Comparison of ENCODE assay signal across 7 cellular contexts in the genomic region with DNA sequence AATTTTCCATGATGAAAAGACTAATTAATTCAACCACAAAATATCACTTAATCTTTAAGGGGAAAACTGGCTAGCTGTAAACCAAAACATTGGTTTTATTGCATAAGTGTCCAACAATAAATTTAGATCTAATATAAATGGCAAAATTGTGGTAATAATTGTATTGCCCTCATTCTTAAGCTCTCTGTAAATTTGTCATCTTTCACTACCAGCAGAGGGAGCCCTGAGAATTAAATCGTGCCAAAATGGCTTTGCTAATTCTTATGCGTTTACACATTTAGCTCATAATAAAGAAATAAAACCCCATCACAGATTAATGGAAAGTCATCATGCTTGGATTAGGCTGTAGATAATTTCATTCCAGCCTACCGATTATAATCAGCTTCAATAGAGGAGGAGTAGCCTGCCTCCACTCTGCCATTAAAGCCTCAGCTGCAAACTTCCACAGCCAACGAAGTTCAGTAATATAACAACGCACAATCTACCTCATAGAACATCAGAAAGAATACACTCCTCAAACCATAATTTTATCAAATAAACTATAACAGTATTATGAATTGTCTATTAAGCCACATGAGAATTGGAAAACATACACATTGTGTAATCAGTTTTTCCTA.
A peak's percentile ranks its signal among the peaks of the same experiment; 100 is the strongest.
DNase-seq lines count a peak whose midpoint lies in the region; ATAC-seq and TF ChIP-seq lines count a peak whose summit lies in the region.

No MANE protein-coding gene starts in this region.

- DNase-seq in DMS79 (lab: John Stamatoyannopoulos, UW) (peak; percentile 4), HS-5 (ENCODE audit: low read depth) (peak; percentile 31), RPMI8226 (peak; percentile 37), fibroblast of lung (ENCODE audit: low read depth in 2 of 2) (peak; percentile 17 to 68), retinal pigment epithelial cell (ENCODE audit: low read depth) (no peak), WTC11 (ENCODE audit: low spot score) (no peak)
- no peak for DNase-seq in activated effector memory CD4-positive, alpha-beta T cell treated with Interleukin-2 at 50 U/mL for 16 hours

- H3K36me3 ChIP-seq in fibroblast of lung (ENCODE audit: control insufficient read depth, insufficient read depth, low read length): no peaks in the 10 kb centered on the region

- H3K4me1 Mint-ChIP-seq in WTC11: 0 out of 2 replicates have a peak, but pooled peaks cover 2% of the 10 kb centered on the region

- no peak overlapping the region for H3K9ac ChIP-seq in fibroblast of lung (ENCODE audit: insufficient read depth, low read length)

- H3K4me1 ChIP-seq in fibroblast of lung (ENCODE audit: control insufficient read depth, extremely low read depth, insufficient read depth, low read length): no peaks in the 10 kb centered on the region

- ATAC-seq in WTC11: no peak

- TF ChIP-seq CTCF in fibroblast of lung (conservative IDR thresholded peaks at IDR 0.05 in 1 of 2, IDR thresholded peaks at IDR 0.05 in 1 of 2; ENCODE audit: low read depth in 1 of 2, low read length in 2 of 2) (peak; percentile 64 to 72), retinal pigment epithelial cell (conservative IDR thresholded peaks at IDR 0.05; ENCODE audit: low read depth, low read length) (peak; percentile 73), WTC11 (IDR thresholded peaks at IDR 0.05) (no peak; the same call in 1 of the 2 replicates)

- CTCF ChIA-PET in WTC11 (lab: Charles Lee): interaction anchor here (0.5 to 2.6 kb wide), 66 partner anchors 8 to 1455 kb away, joined by 3 to 60 read pairs (median 4); a partner anchor contains a TSS

- peaks cover 4% of the 10 kb centered on the region for H3K27me3 ChIP-seq in fibroblast of lung (ENCODE audit: control insufficient read depth, insufficient read depth, low read length)

- H3K4me2 ChIP-seq in fibroblast of lung (ENCODE audit: extremely low read depth, insufficient read depth, low read length): no peak overlapping the region

- H2AFZ ChIP-seq in fibroblast of lung (ENCODE audit: low read length): no peak overlapping the region

- no peaks in the 10 kb centered on the region; the same call in 1 of the 2 replicates for H3K27me3 Mint-ChIP-seq in WTC11 (ENCODE audit: low read depth)

- H3K79me2 ChIP-seq in fibroblast of lung (ENCODE audit: control insufficient read depth, insufficient read depth, low read length): no peaks in the 10 kb centered on the region

- H3K9me3 Mint-ChIP-seq in WTC11: peaks cover 7% of the 10 kb centered on the region

- H3K36me3 Mint-ChIP-seq in WTC11: peaks cover 6% of the 10 kb centered on the region

- no peak overlapping the region for H3K27ac ChIP-seq in fibroblast of lung (ENCODE audit: insufficient read depth, low read length)

- H3K4me3 ChIP-seq in fibroblast of lung (replicated peaks in 1 of 4; ENCODE audit: control extremely low read depth in 1 of 4, insufficient read depth in 1 of 4, low read depth in 3 of 4, low read length in 4 of 4): no peak overlapping the region
- no peak overlapping the region for H3K4me3 ChIP-seq in retinal pigment epithelial cell (ENCODE audit: low read length)

- H3K9me3 ChIP-seq in fibroblast of lung (ENCODE audit: control insufficient read depth, insufficient read depth, low read depth, low read length): no peaks in the 10 kb centered on the region

- H4K20me1 ChIP-seq in fibroblast of lung (ENCODE audit: control insufficient read depth, extremely low read depth, insufficient read depth, low read length): no peaks in the 10 kb centered on the region

- H3K4me3 Mint-ChIP-seq in WTC11: no peak overlapping the region

- H3K27ac Mint-ChIP-seq in WTC11: no peak overlapping the region

- POLR2A ChIA-PET in WTC11 (lab: Charles Lee): no interaction called here

TF ChIP-seq in WTC11, 78 proteins besides CTCF, POLR2A, EP300 and RAD21:
- TF ChIP-seq NR3C1 (CRISPR knock-in tag; conservative IDR thresholded peaks at IDR 0.05; ENCODE audit: low read depth) (no peak), ZNF416 (CRISPR knock-in tag; IDR thresholded peaks at IDR 0.05) (no peak), SMAD3 (CRISPR knock-in tag; IDR thresholded peaks at IDR 0.05; ENCODE audit: borderline replicate concordance) (no peak), TCF7 (CRISPR knock-in tag; IDR thresholded peaks at IDR 0.05; ENCODE audit: low read depth) (no peak)
- TF ChIP-seq, protein P1, sequence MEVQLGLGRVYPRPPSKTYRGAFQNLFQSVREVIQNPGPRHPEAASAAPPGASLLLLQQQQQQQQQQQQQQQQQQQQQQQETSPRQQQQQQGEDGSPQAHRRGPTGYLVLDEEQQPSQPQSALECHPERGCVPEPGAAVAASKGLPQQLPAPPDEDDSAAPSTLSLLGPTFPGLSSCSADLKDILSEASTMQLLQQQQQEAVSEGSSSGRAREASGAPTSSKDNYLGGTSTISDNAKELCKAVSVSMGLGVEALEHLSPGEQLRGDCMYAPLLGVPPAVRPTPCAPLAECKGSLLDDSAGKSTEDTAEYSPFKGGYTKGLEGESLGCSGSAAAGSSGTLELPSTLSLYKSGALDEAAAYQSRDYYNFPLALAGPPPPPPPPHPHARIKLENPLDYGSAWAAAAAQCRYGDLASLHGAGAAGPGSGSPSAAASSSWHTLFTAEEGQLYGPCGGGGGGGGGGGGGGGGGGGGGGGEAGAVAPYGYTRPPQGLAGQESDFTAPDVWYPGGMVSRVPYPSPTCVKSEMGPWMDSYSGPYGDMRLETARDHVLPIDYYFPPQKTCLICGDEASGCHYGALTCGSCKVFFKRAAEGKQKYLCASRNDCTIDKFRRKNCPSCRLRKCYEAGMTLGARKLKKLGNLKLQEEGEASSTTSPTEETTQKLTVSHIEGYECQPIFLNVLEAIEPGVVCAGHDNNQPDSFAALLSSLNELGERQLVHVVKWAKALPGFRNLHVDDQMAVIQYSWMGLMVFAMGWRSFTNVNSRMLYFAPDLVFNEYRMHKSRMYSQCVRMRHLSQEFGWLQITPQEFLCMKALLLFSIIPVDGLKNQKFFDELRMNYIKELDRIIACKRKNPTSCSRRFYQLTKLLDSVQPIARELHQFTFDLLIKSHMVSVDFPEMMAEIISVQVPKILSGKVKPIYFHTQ (CRISPR knock-in tag; IDR thresholded peaks at IDR 0.05): no peak
- TF ChIP-seq, protein P2, sequence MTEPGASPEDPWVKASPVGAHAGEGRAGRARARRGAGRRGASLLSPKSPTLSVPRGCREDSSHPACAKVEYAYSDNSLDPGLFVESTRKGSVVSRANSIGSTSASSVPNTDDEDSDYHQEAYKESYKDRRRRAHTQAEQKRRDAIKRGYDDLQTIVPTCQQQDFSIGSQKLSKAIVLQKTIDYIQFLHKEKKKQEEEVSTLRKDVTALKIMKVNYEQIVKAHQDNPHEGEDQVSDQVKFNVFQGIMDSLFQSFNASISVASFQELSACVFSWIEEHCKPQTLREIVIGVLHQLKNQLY (CRISPR knock-in tag; IDR thresholded peaks at IDR 0.05): no peak
- TF ChIP-seq, protein P3, sequence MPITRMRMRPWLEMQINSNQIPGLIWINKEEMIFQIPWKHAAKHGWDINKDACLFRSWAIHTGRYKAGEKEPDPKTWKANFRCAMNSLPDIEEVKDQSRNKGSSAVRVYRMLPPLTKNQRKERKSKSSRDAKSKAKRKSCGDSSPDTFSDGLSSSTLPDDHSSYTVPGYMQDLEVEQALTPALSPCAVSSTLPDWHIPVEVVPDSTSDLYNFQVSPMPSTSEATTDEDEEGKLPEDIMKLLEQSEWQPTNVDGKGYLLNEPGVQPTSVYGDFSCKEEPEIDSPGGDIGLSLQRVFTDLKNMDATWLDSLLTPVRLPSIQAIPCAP (CRISPR knock-in tag; IDR thresholded peaks at IDR 0.05): no peak
- TF ChIP-seq, protein P4, sequence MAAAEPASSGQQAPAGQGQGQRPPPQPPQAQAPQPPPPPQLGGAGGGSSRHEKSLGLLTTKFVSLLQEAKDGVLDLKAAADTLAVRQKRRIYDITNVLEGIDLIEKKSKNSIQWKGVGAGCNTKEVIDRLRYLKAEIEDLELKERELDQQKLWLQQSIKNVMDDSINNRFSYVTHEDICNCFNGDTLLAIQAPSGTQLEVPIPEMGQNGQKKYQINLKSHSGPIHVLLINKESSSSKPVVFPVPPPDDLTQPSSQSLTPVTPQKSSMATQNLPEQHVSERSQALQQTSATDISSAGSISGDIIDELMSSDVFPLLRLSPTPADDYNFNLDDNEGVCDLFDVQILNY (CRISPR knock-in tag; IDR thresholded peaks at IDR 0.05): no peak

Comparison
In these comparisons a context has a peak if more than half of its experiments do, and no peak if none do; other contexts are left out.
1. DNase-seq: peak in DMS79 (single experiment), HS-5 (single experiment), RPMI8226 (single experiment) and fibroblast of lung (2 of 2); none in retinal pigment epithelial cell (single experiment), WTC11 (single experiment) and activated effector memory CD4-positive, alpha-beta T cell treated with Interleukin-2 at 50 U/mL for 16 hours (single experiment).